ENCODE assay signal across 8 cellular contexts in the genomic region with DNA sequence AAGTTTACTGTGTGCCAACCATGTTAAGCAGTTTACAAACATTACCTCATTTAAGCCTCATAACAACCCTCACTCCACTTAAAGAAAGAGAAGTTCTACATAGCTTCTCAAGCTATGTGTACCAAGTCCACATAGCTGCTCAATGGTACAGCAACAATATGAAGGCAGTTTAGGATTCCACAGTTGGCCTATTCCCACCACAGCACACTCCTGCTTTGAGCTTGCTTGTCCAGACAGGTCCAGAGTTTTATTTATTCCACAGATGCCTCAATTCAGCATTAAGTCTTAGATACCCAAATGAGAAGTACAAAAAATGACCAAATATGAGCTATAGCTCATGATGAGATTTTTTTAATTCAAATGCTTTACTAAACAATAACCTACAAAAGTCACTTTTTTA.
"Had no signal": no experiment of that assay in that cellular context is flagged by ENCODE, and none has a peak within 500 bp of the region (broad histone marks: within the 10 kb centered on the region; RNA-seq: fewer than 3 reads in every experiment).

No MANE protein-coding gene starts in this region.

- ATAC-seq: HCT116, HepG2 had no signal

- H3K4me3 ChIP-seq: GM23248, HAP-1 had no signal

- H2AFZ ChIP-seq: GM23248 had no signal

- H3K36me3 ChIP-seq: HAP-1 had no signal

- DNase-seq: GM23248, GOT3, H7, HFFc6 had no signal

- FAIRE-seq: HepG2 had no signal

- H3K9ac ChIP-seq: GM23248 had no signal

- H3K4me1 ChIP-seq: HAP-1 had no signal

- H3K27ac ChIP-seq: GM23248, HL-60 had no signal
